Comparison of ENCODE assay signal across 16 cellular contexts in genomic region chr1:222620566-222620965, GRCh38. TPM values are rescaled to one million over a fixed set of nuclear protein-coding genes. Genes with fewer than 3 reads are reported as not detected.
DNase-seq lines count a peak whose midpoint lies in the region; ATAC-seq and TF ChIP-seq lines count a peak whose summit lies in the region.
"Had no signal": no experiment of that assay in that cellular context is flagged by ENCODE, and none has a peak within 500 bp of the region (broad histone marks: within the 10 kb centered on the region; RNA-seq: fewer than 3 reads in every experiment).

No MANE protein-coding gene starts in this region.

- no peak overlapping the region for H2AFZ ChIP-seq in smooth muscle cell (ENCODE audit: low read depth)

- POLR2A ChIA-PET in HEK293 (lab: Yijun Ruan, JAX), result interaction anchor here (1.0 kb wide), 1 partner anchor 24 kb away, joined by 3 read pairs; no protein-coding TSS in a partner anchor

- 86% methylated on average over 2 of the region's 2 CpGs for WGBS in smooth muscle cell (ENCODE audit: low lambda C conversion rate)

- H3K27me3 Mint-ChIP-seq in nephron (ENCODE audit: low read depth), result peaks cover 8% of the 10 kb centered on the region

- peaks cover 20% of the 10 kb centered on the region for H3K79me2 ChIP-seq in smooth muscle cell (ENCODE audit: low read depth)

- H3K36me3 ChIP-seq in HEK293 (ENCODE audit: control insufficient read depth in 2 of 2, insufficient read depth in 1 of 2, low read length in 2 of 2) (peaks cover 10 to 26% of the 10 kb centered on the region in 2 experiments; a peak in 2 of 3 replicates), uterus (no peaks in the 10 kb centered on the region), tibial artery (peaks cover 19 to 39% (median 22%) of the 10 kb centered on the region in 3 donors), smooth muscle cell (ENCODE audit: low read depth) (no peaks in the 10 kb centered on the region)

- CTCF ChIA-PET in HEK293 (lab: Yijun Ruan, JAX), result interaction anchor here (0.5 to 3.1 kb wide), 4 partner anchors 8 to 155 kb away, joined by 3 to 22 read pairs (median 6); no protein-coding TSS in a partner anchor

- H3K4me2 ChIP-seq in smooth muscle cell, result no peak overlapping the region

- H3K9me3 ChIP-seq in HEK293 (ENCODE audit: control insufficient read depth, insufficient read depth, low read depth, low read length) (no peaks in the 10 kb centered on the region), uterus (no peaks in the 10 kb centered on the region), tibial artery (no peaks in the 10 kb centered on the region), smooth muscle cell (replicated peaks; ENCODE audit: low read depth) (no peaks in the 10 kb centered on the region)
- H3K9me3 ChIP-seq: adrenal gland, testis had no signal

- H3K27me3 ChIP-seq in uterus (no peaks in the 10 kb centered on the region), tibial artery (no peaks in the 10 kb centered on the region), smooth muscle cell (ENCODE audit: low read depth) (no peaks in the 10 kb centered on the region)
- H3K27me3 ChIP-seq: adrenal gland, testis had no signal

- H3K4me3 ChIP-seq in HEK293 (ENCODE audit: low read depth, low read length) (no peak overlapping the region), uterus (no peak overlapping the region), tibial artery (no peak overlapping the region), smooth muscle cell (no peak overlapping the region)
- H3K4me3 ChIP-seq: adrenal gland, testis had no signal

- H3K4me1 ChIP-seq in HEK293 (ENCODE audit: control insufficient read depth, insufficient read depth, low read length) (no peaks in the 10 kb centered on the region), uterus (no peaks in the 10 kb centered on the region), tibial artery (peaks cover 0 to 18% (median 9%) of the 10 kb centered on the region in 4 donors), smooth muscle cell (ENCODE audit: low read depth) (peaks cover 9% of the 10 kb centered on the region)

- TF ChIP-seq CTCF in HEK293 (tag by site-specific recombination; IDR thresholded peaks at IDR 0.05), result no peak
- no peak for TF ChIP-seq CTCF in nephron (IDR thresholded peaks at IDR 0.05; ENCODE audit: unreplicated experiment in 3 of 3)
- no peak for TF ChIP-seq CTCF in uterus (IDR thresholded peaks at IDR 0.05)
- TF ChIP-seq CTCF in tibial artery (IDR thresholded peaks at IDR 0.05), result no peak
- no peak for TF ChIP-seq CTCF in smooth muscle cell (IDR thresholded peaks at IDR 0.05; ENCODE audit: borderline replicate concordance, insufficient read depth, poor library complexity, severe bottlenecking)

- H3K9ac ChIP-seq in smooth muscle cell (ENCODE audit: low read depth), result no peak overlapping the region

- H3K4me1 Mint-ChIP-seq in nephron, result peaks cover 33% of the 10 kb centered on the region

- H3K27ac Mint-ChIP-seq in nephron, result no peak overlapping the region
- H3K27ac Mint-ChIP-seq: dendritic cell treated with granulocyte-macrophage colony-stimulating factor and Interleukin-4, amounts not matched to agents 40 ng/mL and 50 ng/mL, for 4 days had no signal

- H3K4me3 Mint-ChIP-seq in nephron, result peak overlapping the region; percentile 90 to 92 (median 92)
- H3K4me3 Mint-ChIP-seq: dendritic cell treated with granulocyte-macrophage colony-stimulating factor and Interleukin-4, amounts not matched to agents 40 ng/mL and 50 ng/mL, for 4 days had no signal

- ATAC-seq in GM19043 (IDR thresholded peaks at IDR 0.05; ENCODE audit: low read depth, unreplicated experiment) (peak; percentile 62), HG03354 (IDR thresholded peaks at IDR 0.05; ENCODE audit: poor library complexity, severe bottlenecking, unreplicated experiment) (peak; percentile 65)
- ATAC-seq: CD8-positive, alpha-beta T cell had no signal

- peaks cover 19% of the 10 kb centered on the region for H3K36me3 Mint-ChIP-seq in nephron (ENCODE audit: low read depth)

- intact Hi-C loops in uterus (cut with DNase I; ENCODE audit: low total_unique reads), result no loop called here
- intact Hi-C loops in tibial artery (cut with DNase I; ENCODE audit: low total_unique reads), result no loop called here

- no peaks in the 10 kb centered on the region for H3K9me3 Mint-ChIP-seq in nephron
- H3K9me3 Mint-ChIP-seq: CD8-positive, alpha-beta T cell; dendritic cell treated with granulocyte-macrophage colony-stimulating factor and Interleukin-4, amounts not matched to agents 40 ng/mL and 50 ng/mL, for 4 days had no signal

- H3K27ac ChIP-seq in HEK293 (ENCODE audit: extremely low read depth, low read depth, low read length) (no peak overlapping the region), uterus (no peak overlapping the region), tibial artery (no peak overlapping the region), smooth muscle cell (ENCODE audit: low read depth) (no peak overlapping the region)
- H3K27ac ChIP-seq: adrenal gland, testis had no signal

- peaks cover 20% of the 10 kb centered on the region for H4K20me1 ChIP-seq in smooth muscle cell (ENCODE audit: low read depth)

- peaks cover 7% of the 10 kb centered on the region for H3F3A ChIP-seq in smooth muscle cell (ENCODE audit: low read depth)

- TF ChIP-seq POLR2A in uterus (IDR thresholded peaks at IDR 0.05), result no peak

- DNase-seq in uterus (no peak), tibial artery (no peak), smooth muscle cell (lab: John Stamatoyannopoulos, UW; ENCODE audit: unreplicated experiment) (no peak)
- DNase-seq: adrenal gland; CD8-positive, alpha-beta T cell; GF-D8; mesenchymal stem cell; NCI-H187; NCI-H82; SHP77 treated with DMSO at 0.1 percent for 48 hours; testis had no signal

TF ChIP-seq in HEK293, 187 proteins besides CTCF, POLR2A, EP300 and RAD21:
- no peak for TF ChIP-seq ZNF280D (tag by site-specific recombination; IDR thresholded peaks at IDR 0.05)
- no peak for TF ChIP-seq GLIS2 (tag by site-specific recombination; IDR thresholded peaks at IDR 0.05)
- 0 out of 2 replicates have a peak, but pooled peaks have one; percentile 46 for TF ChIP-seq PRDM1 (tag by site-specific recombination; IDR thresholded peaks at IDR 0.05)
- no peak for TF ChIP-seq ZNF560 (tag by site-specific recombination; IDR thresholded peaks at IDR 0.05; ENCODE audit: borderline replicate concordance)
- TF ChIP-seq ZNF610 (tag by site-specific recombination; IDR thresholded peaks at IDR 0.05; ENCODE audit: borderline replicate concordance), result no peak
TF ChIP-seq in HEK293: peak in this region for 1.

RNA-seq across cellular contexts. Expression of gene MIA3, which starts 2.7 kb away (rescaled TPM):
- total RNA-seq in uterus (10 to 100 TPM; 27.4 to 82.3 (median 55.7) TPM), smooth muscle cell (64.0 and 71.2 TPM in 2 replicates)
- 56.8 and 61.8 TPM in 2 replicates for polyA plus RNA-seq in smooth muscle cell

RNA-seq across cellular contexts. Expression of gene TAF1A, which starts 30.8 kb away (rescaled TPM):
- 10 to 100 TPM in 1 of 4 donors, 1 to 10 TPM in 3; 2.0 to 30.1 (median 5.6) TPM for total RNA-seq in uterus
- total RNA-seq in smooth muscle cell, result 7.4 and 10.6 TPM in 2 replicates
- 5.1 and 6.2 TPM in 2 replicates for polyA plus RNA-seq in smooth muscle cell
